In the genomic region with DNA sequence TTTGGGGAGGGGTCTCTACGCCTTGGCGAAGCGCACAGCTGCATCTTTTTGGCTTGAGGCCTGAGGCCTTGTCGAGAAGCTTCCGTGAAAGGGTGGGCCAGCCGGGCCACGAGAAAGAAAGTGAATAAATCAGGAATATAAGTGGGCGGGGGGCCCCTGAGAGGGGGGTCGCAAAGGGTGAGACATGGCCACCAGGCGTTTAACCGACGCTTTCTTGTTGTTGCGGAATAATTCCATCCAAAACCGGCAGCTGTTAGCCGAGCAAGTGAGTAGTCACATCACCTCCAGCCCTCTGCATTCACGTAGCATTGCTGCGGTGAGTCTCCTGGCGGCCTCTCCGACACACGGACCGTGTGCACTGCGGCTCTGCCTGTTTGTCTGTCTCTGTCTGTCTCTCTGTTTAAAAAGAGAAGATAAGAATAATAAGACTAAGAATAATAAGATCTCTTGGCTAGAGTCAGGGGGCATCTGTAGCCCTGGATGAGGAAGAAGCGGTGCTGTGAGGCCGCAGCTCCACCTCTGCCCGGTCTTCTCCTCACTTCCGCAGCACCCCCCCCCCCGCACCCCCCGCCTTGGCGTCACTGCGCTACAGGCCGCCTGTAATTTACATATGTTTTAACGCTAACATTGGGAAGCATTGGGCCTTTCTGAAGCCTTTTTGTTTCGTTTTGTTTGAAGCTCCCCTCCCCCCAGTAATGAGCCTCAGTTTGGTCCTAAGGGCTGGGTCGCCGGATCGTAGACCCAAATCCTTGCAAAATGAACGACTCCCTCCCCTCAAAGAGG, we compare ENCODE assay signal across 8 cellular contexts. TPM values are rescaled to one million over a fixed set of nuclear protein-coding genes. Genes with fewer than 3 reads are reported as not detected.
DNase-seq lines count a peak whose midpoint lies in the region; ATAC-seq and TF ChIP-seq lines count a peak whose summit lies in the region.

No MANE protein-coding gene starts in this region.

- DNase-seq in COLO668 (lab: John Stamatoyannopoulos, UW; ENCODE audit: unreplicated experiment) (peak; percentile 55), HUDEP-2 (lab: John Stamatoyannopoulos, UW; ENCODE audit: unreplicated experiment in 76 of 76) (peak in 67 of 76 experiments; percentile 8 to 78 (median 55)), SKM-1 treated with dmso at 0.1 percent for 144 hours (lab: John Stamatoyannopoulos, UW; ENCODE audit: unreplicated experiment) (peak; percentile 51), adipocyte (ENCODE audit: low read depth) (peak; percentile 78), Right ventricle myocardium inferior (ENCODE audit: missing footprints) (peak; percentile 81), omental fat pad (ENCODE audit: low spot score) (no peak), vagina (ENCODE audit: extremely low spot score in 2 of 2) (peak in 1 of 2 donors; percentile 88)

- H3K9ac ChIP-seq in adipocyte (ENCODE audit: low read length), result peak overlapping the region; percentile 100

- H3K27ac ChIP-seq in vagina, result peak overlapping the region; percentile 91

- no peaks in the 10 kb centered on the region for H3K27me3 ChIP-seq in adipocyte (replicated peaks; ENCODE audit: control insufficient read depth, insufficient read depth, low read length)
- no peaks in the 10 kb centered on the region for H3K27me3 ChIP-seq in vagina

- TF ChIP-seq CTCF in omental fat pad (IDR thresholded peaks at IDR 0.05) (no peak), vagina (IDR thresholded peaks at IDR 0.05) (no peak)

- peak in 1 of 2 donors; percentile 26 for TF ChIP-seq POLR2A in vagina (IDR thresholded peaks at IDR 0.05)

- ATAC-seq in GM19452 (IDR thresholded peaks at IDR 0.05; ENCODE audit: unreplicated experiment) (peak; percentile 49), Right ventricle myocardium inferior (no peak), omental fat pad (ENCODE audit: low FRiP score) (peak; percentile 24)

- H3K4me3 ChIP-seq in adipocyte (ENCODE audit: low read length) (peak overlapping the region; percentile 100), vagina (peak overlapping the region; percentile 78 to 87)

- H3K36me3 ChIP-seq in adipocyte (ENCODE audit: control insufficient read depth, insufficient read depth, low read length, severe bottlenecking), result no peaks in the 10 kb centered on the region
- H3K36me3 ChIP-seq in vagina, result no peaks in the 10 kb centered on the region

- intact Hi-C loops in Right ventricle myocardium inferior (cut with DNase I) (loop anchor here (2.0 to 5.0 kb wide), 4 partner anchors 41 to 415 kb away; partner anchors contain the start of genes GNAS, GNAS-AS1, NPEPL1 and RAB22A), vagina (cut with DNase I) (loop anchor here (2.0 to 5.0 kb wide), 2 partner anchors 41 to 415 kb away; partner anchors contain the start of gene NPEPL1)

- H3K4me1 ChIP-seq in adipocyte (ENCODE audit: control insufficient read depth, insufficient read depth, low read length) (peaks cover 43% of the 10 kb centered on the region), vagina (peaks cover 72% of the 10 kb centered on the region)

- H3K9me3 ChIP-seq in adipocyte (ENCODE audit: control insufficient read depth, low read length) (no peaks in the 10 kb centered on the region), vagina (no peaks in the 10 kb centered on the region)

RNA-seq across cellular contexts. Expression of gene STX16, which starts 0.9 kb away (rescaled TPM):
- total RNA-seq in Right ventricle myocardium inferior (23.8 TPM), omental fat pad (10 to 100 TPM; 38.5 to 87.2 (median 49.1) TPM), vagina (49.4 TPM)

RNA-seq across cellular contexts. Expression of gene NPEPL1, which starts 40.6 kb away (rescaled TPM):
- total RNA-seq in Right ventricle myocardium inferior (23.3 TPM), omental fat pad (10 to 100 TPM; 24.9 to 49.8 (median 27.9) TPM), vagina (25.5 TPM)
